In the genomic region with DNA sequence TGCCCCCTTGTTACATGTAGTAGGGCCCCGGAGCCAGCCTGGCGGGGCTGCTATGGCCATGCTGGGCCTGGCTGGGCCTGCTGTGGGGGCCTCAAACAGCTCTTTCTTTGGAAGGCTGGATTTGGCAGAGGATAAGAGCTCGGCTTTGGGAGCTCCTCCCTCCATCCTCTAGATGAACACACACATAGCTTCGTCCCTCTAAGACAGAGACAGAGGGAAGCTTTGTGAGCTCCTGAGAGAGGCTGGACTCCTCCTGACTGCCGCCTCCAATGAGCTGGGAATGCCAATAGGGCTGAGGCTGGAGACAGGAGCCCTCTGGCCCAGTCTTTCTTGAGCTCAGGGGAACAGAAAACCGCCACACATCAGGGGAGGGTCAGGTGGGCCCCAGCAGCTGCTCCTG, we compare ENCODE assay signal across 14 cellular contexts. TPM values are rescaled to one million over a fixed set of nuclear protein-coding genes. Genes with fewer than 3 reads are reported as not detected.
DNase-seq lines count a peak whose midpoint lies in the region; ATAC-seq, FAIRE-seq and TF ChIP-seq lines count a peak whose summit lies in the region.
"Had no signal": no experiment of that assay in that cellular context is flagged by ENCODE, and none has a peak within 500 bp of the region (broad histone marks: within the 10 kb centered on the region; RNA-seq: fewer than 3 reads in every experiment).

No MANE protein-coding gene starts in this region.

- H3K4me1 ChIP-seq in PC-3 (ENCODE audit: insufficient read depth, low read length) (no peaks in the 10 kb centered on the region), H1 (replicated peaks in 1 of 4; ENCODE audit: control insufficient read depth in 3 of 4, insufficient read depth in 4 of 4, low read length in 3 of 4) (peaks cover 5 to 27% (median 15%) of the 10 kb centered on the region in 4 experiments), left lung (no peaks in the 10 kb centered on the region), spleen (peaks cover 0 to 14% (median 7%) of the 10 kb centered on the region in 6 donors)
- H3K4me1 ChIP-seq: lower lobe of right lung had no signal

- no peak overlapping the region for H3K4me2 ChIP-seq in PC-3 (ENCODE audit: low read length)
- H3K4me2 ChIP-seq in H1 (ENCODE audit: insufficient read depth in 1 of 2, low read depth in 2 of 2, low read length in 2 of 2), result no peak overlapping the region
- H3K4me2 ChIP-seq: PC-9 had no signal

- no peak overlapping the region for H3K4me3 ChIP-seq in PC-3 (ENCODE audit: low read length)
- no peak overlapping the region for H3K4me3 ChIP-seq in H1 (ENCODE audit: extremely low read depth in 1 of 4, insufficient read depth in 2 of 4, low read depth in 3 of 4, low read length in 4 of 4)
- H3K4me3 ChIP-seq in left lung, result no peak overlapping the region
- H3K4me3 ChIP-seq in spleen, result no peak overlapping the region
- H3K4me3 ChIP-seq: lower lobe of right lung, PC-9 had no signal

- intact Hi-C loops in PC-3 (cut with micrococcal nuclease) (no loop called here), left lung (cut with DNase I) (no loop called here), spleen (cut with DNase I; ENCODE audit: low total_unique reads) (no loop called here)

- peak overlapping the region; percentile 78 for H3K18ac ChIP-seq in H1 (ENCODE audit: extremely low read depth, low read length)

- no peak overlapping the region for H3K23ac ChIP-seq in H1 (ENCODE audit: insufficient read length)

- H4K91ac ChIP-seq in H1 (replicated peaks; ENCODE audit: insufficient read length, low read length), result peak overlapping the region; percentile 76

- no peak overlapping the region for H2AFZ ChIP-seq in PC-3 (ENCODE audit: low read length)
- no peak overlapping the region for H2AFZ ChIP-seq in H1 (ENCODE audit: low read length)
- H2AFZ ChIP-seq: PC-9 had no signal

- CTCF ChIA-PET in PC-3 (lab: Charles Lee), result no interaction called here
- CTCF ChIA-PET in H1 (lab: Charles Lee; ENCODE audit: partially characterized antibody), result interaction anchor here (0.8 to 1.8 kb wide), 13 partner anchors 9 to 103 kb away, joined by 3 to 9 read pairs (median 3); no protein-coding TSS in a partner anchor
- CTCF ChIA-PET in RWPE1 (lab: Yijun Ruan, JAX), result interaction anchor here (0.6 kb wide), 2 partner anchors 11 to 67 kb away, joined by 4 read pairs; no protein-coding TSS in a partner anchor

- no peak overlapping the region for H4K5ac ChIP-seq in H1 (ENCODE audit: insufficient read length, low read depth, low read length)

- no peak overlapping the region; the same call in 1 of the 2 replicates for H4K8ac ChIP-seq in H1 (ENCODE audit: extremely low read depth, insufficient read depth, low read length)

- H3F3A ChIP-seq in PC-3 (ENCODE audit: low read length, unreplicated experiment), result no peaks in the 10 kb centered on the region

- no peak for TF ChIP-seq RAD21 in H1 (IDR thresholded peaks at IDR 0.05 in 1 of 2, conservative IDR thresholded peaks at IDR 0.05 in 1 of 2; ENCODE audit: low read depth in 2 of 2, low read length in 2 of 2)

- H3K79me2 ChIP-seq in PC-3 (ENCODE audit: low read length), result no peaks in the 10 kb centered on the region
- H3K79me2 ChIP-seq in H1 (ENCODE audit: control insufficient read depth in 1 of 2, insufficient read depth in 2 of 2, low read length in 2 of 2), result no peaks in the 10 kb centered on the region

- no peak for TF ChIP-seq EP300 in H1 (IDR thresholded peaks at IDR 0.05; ENCODE audit: borderline replicate concordance in 1 of 2, low read depth in 2 of 2, low read length in 2 of 2)

- ATAC-seq in PC-3 (0 out of 2 replicates have a peak, but pooled peaks have one; percentile 15), left lung (peak; percentile 56), GM21825 (IDR thresholded peaks at IDR 0.05; ENCODE audit: unreplicated experiment) (no peak), HG02884 (IDR thresholded peaks at IDR 0.05; ENCODE audit: unreplicated experiment) (no peak), GM21717 (IDR thresholded peaks at IDR 0.05; ENCODE audit: unreplicated experiment) (no peak)
- ATAC-seq: lower lobe of right lung had no signal

- BruUV-seq in PC-3 (replicated peaks; lab: Mats Ljungman, UMichigan), result no TSS peak

- H3K56ac ChIP-seq in H1 (replicated peaks; ENCODE audit: insufficient read length, low read depth, low read length), result no peak overlapping the region

- WGBS in H1 (ENCODE audit: extremely low coverage in 1 of 2, insufficient coverage in 1 of 2, insufficient read length in 1 of 2, insufficient replicate concordance in 2 of 2, low coverage in 1 of 2, low lambda C conversion rate in 2 of 2, missing lambda C conversion rate in 1 of 2), 2 experiments, result 70% methylated on average over 6 of the region's 6 CpGs; no CpG with 5 or more reads in 1 of the 2 experiments
- 64 to 80% (median 78%) methylated on average over 4 to 6 of the region's 6 CpGs for WGBS in spleen, 5 donors

- H3K23me2 ChIP-seq in H1 (ENCODE audit: low read depth, low read length), result no peaks in the 10 kb centered on the region

- FAIRE-seq in H1 (lab: Jason Lieb, UNC), result no peak
- FAIRE-seq: TTC549 had no signal

- peak overlapping the region; percentile 57 for H3K4ac ChIP-seq in H1 (replicated peaks; ENCODE audit: insufficient read length, low read depth, low read length)

- H2BK20ac ChIP-seq in H1 (ENCODE audit: low read length), result 0 out of 2 replicates have a peak overlapping the region, but pooled peaks have one; percentile 61

- H3K27me3 ChIP-seq in PC-3 (ENCODE audit: low read length), result no peaks in the 10 kb centered on the region
- H3K27me3 ChIP-seq in H1 (replicated peaks in 1 of 4; ENCODE audit: control insufficient read depth in 3 of 4, extremely low read depth in 1 of 4, insufficient read depth in 3 of 4, low read length in 3 of 4), result no peaks in the 10 kb centered on the region; a peak in 1 of 7 replicates
- H3K27me3 ChIP-seq in left lung, result no peaks in the 10 kb centered on the region
- no peaks in the 10 kb centered on the region for H3K27me3 ChIP-seq in spleen (replicated peaks in 1 of 7)

- H3K27ac ChIP-seq in PC-3 (ENCODE audit: low read length) (no peak overlapping the region), H1 (ENCODE audit: low read depth, low read length) (no peak overlapping the region), left lung (no peak overlapping the region), spleen (peak overlapping the region in 7 of 8 donors; percentile 19 to 64 (median 60)), RWPE1 (no peak overlapping the region; the same call in 1 of the 2 replicates)
- H3K27ac ChIP-seq: lower lobe of right lung, PC-9 had no signal

- H2BK120ac ChIP-seq in H1 (replicated peaks; ENCODE audit: low read depth, low read length), result no peak overlapping the region

- POLR2A ChIA-PET in PC-3 (lab: Charles Lee; ENCODE audit: unreplicated experiment), result no interaction called here
- POLR2A ChIA-PET in H1 (lab: Charles Lee; ENCODE audit: partially characterized antibody), result interaction anchor here (0.7 to 0.9 kb wide), 3 partner anchors 11 to 26 kb away, joined by 3 to 5 read pairs (median 3); no protein-coding TSS in a partner anchor
- POLR2A ChIA-PET in RWPE1 (lab: Yijun Ruan, JAX; ENCODE audit: low non-redundant PET), result no interaction called here

- no peak overlapping the region for H3K14ac ChIP-seq in H1 (ENCODE audit: insufficient read length)

- H3K9me2 ChIP-seq in PC-3 (replicated peaks; ENCODE audit: low read length), result no peaks in the 10 kb centered on the region

- DNase-seq in PC-3 (no peak), H1 (ENCODE audit: low read depth in 1 of 2, low spot score in 2 of 2) (no peak), left lung (peak in 1 of 2 donors; percentile 48), spleen (no peak), RWPE1 (ENCODE audit: low spot score) (no peak)
- DNase-seq: CD4-positive, alpha-beta memory T cell; Karpas-422; lower lobe of right lung; NCI-H2171 treated with DMSO at 0.1 percent for 48 hours; PC-9 had no signal

- H2BK15ac ChIP-seq in H1 (ENCODE audit: low read length), result no peak overlapping the region; the same call in 1 of the 2 replicates

- no peaks in the 10 kb centered on the region for H3K9me3 ChIP-seq in PC-3 (ENCODE audit: low read length)
- no peaks in the 10 kb centered on the region for H3K9me3 ChIP-seq in H1 (ENCODE audit: insufficient read depth in 2 of 2, low read depth in 1 of 2, low read length in 1 of 2)
- H3K9me3 ChIP-seq in left lung, result no peaks in the 10 kb centered on the region
- no peaks in the 10 kb centered on the region for H3K9me3 ChIP-seq in spleen
- H3K9me3 ChIP-seq: lower lobe of right lung had no signal

- TF ChIP-seq CTCF in PC-3 (conservative IDR thresholded peaks at IDR 0.05; ENCODE audit: low read depth, low read length), result no peak
- TF ChIP-seq CTCF in H1 (IDR thresholded peaks at IDR 0.05; ENCODE audit: control extremely low read depth in 1 of 3, insufficient read depth in 1 of 3, low read depth in 1 of 3, low read length in 3 of 3), result no peak
- TF ChIP-seq CTCF in left lung (IDR thresholded peaks at IDR 0.05), result no peak
- no peak for TF ChIP-seq CTCF in spleen (IDR thresholded peaks at IDR 0.05 in 8 of 11, conservative IDR thresholded peaks at IDR 0.05 in 3 of 11)
- TF ChIP-seq CTCF in RWPE1 (conservative IDR thresholded peaks at IDR 0.05; ENCODE audit: low read depth), result no peak

- TF ChIP-seq POLR2A in H1 (IDR thresholded peaks at IDR 0.05; ENCODE audit: control extremely low read depth in 1 of 2, low read depth in 2 of 2, low read length in 2 of 2), result no peak
- TF ChIP-seq POLR2A in spleen (IDR thresholded peaks at IDR 0.05), result no peak

- peak overlapping the region; percentile 66; the same call in 1 of the 2 replicates for H2BK5ac ChIP-seq in H1 (ENCODE audit: low read depth, low read length)

- H3K9ac ChIP-seq in PC-3 (ENCODE audit: low read length) (no peak overlapping the region), H1 (replicated peaks in 1 of 4; ENCODE audit: extremely low read depth in 1 of 4, low read depth in 3 of 4, low read length in 3 of 4) (no peak overlapping the region)

- no peaks in the 10 kb centered on the region for H3K79me1 ChIP-seq in H1 (ENCODE audit: low read depth, low read length)

- H2BK12ac ChIP-seq in H1 (ENCODE audit: low read depth, low read length), result 0 out of 2 replicates have a peak overlapping the region, but pooled peaks have one; percentile 50

- H3K36me3 ChIP-seq in PC-3 (ENCODE audit: low read depth, low read length) (no peaks in the 10 kb centered on the region), H1 (ENCODE audit: control insufficient read depth in 2 of 4, insufficient read depth in 4 of 4, low read length in 3 of 4) (no peaks in the 10 kb centered on the region), left lung (no peaks in the 10 kb centered on the region), spleen (no peaks in the 10 kb centered on the region)
- H3K36me3 ChIP-seq: lower lobe of right lung had no signal

- no peaks in the 10 kb centered on the region for H4K20me1 ChIP-seq in PC-3 (ENCODE audit: low read length)
- no peaks in the 10 kb centered on the region for H4K20me1 ChIP-seq in H1 (replicated peaks in 1 of 2; ENCODE audit: control insufficient read depth in 1 of 2, insufficient read depth in 2 of 2, low read length in 2 of 2)

- H2AK5ac ChIP-seq in H1 (ENCODE audit: low read depth, low read length), result no peak overlapping the region

RNA-seq across cellular contexts. Expression of a gene that starts 37.3 kb away (rescaled TPM):
- total RNA-seq in PC-3 (2014; rRNA removed) (83.1 and 109 TPM in 2 replicates), left lung (10 to 100 TPM; 30.2 to 48.6 TPM), spleen (10 to 100 TPM; 31.9 to 69.6 (median 50.1) TPM)
- total RNA-seq in H1 (2021; fragmentation: NEBNext Ultra II Directional; extraction: Animal tissue kit (Norgen Biotek cat#: 25700)), result 12.6 and 13.1 TPM in 2 replicates
- polyA plus RNA-seq in H1 (2011; rRNA removed) (8.8 and 13.9 TPM in 2 replicates), spleen (10 to 100 TPM in 2 of 3 donors, 1 to 10 TPM in 1; 7.9 to 14.0 (median 13.9) TPM)
- polyA plus RNA-seq in H1 (2011; cell fraction: cytosol; rRNA removed), result 10.7 TPM
- 12.2 TPM for polyA plus RNA-seq in H1 (2011; cell fraction: nucleus; rRNA removed)
- polyA plus RNA-seq in H1 (2012, experiment 1 of 2), result 8.2 to 11.6 TPM (median 10.3 TPM) in 4 replicates
- polyA plus RNA-seq in H1 (2012, experiment 2 of 2), result 11.4 TPM
- 6.2 TPM for polyA plus RNA-seq in H1 (2013, experiment 1 of 2)
- polyA plus RNA-seq in H1 (2013, experiment 2 of 2), result 6.5 TPM
- polyA minus RNA-seq in H1 (2011; rRNA and poly(A)+ RNA removed), result 10.9 and 12.7 TPM in 2 replicates
- 13.9 TPM for polyA minus RNA-seq in H1 (2011; cell fraction: cytosol; rRNA and poly(A)+ RNA removed)
- 19.5 TPM for polyA minus RNA-seq in H1 (2011; cell fraction: nucleus; rRNA and poly(A)+ RNA removed)

Comparison
In these comparisons a context has a peak if more than half of its experiments do, and no peak if none do; other contexts are left out.
1. ATAC-seq: peak in PC-3 (single experiment) and left lung (single experiment); none in GM21825 (single experiment), HG02884 (single experiment) and GM21717 (single experiment).
2. H3K27ac ChIP-seq: peak in spleen (7 of 8); none in PC-3 (single experiment), H1 (single experiment), left lung (0 of 2) and RWPE1 (single experiment).